ENCODE assay signal across 17 cellular contexts in the genomic region with DNA sequence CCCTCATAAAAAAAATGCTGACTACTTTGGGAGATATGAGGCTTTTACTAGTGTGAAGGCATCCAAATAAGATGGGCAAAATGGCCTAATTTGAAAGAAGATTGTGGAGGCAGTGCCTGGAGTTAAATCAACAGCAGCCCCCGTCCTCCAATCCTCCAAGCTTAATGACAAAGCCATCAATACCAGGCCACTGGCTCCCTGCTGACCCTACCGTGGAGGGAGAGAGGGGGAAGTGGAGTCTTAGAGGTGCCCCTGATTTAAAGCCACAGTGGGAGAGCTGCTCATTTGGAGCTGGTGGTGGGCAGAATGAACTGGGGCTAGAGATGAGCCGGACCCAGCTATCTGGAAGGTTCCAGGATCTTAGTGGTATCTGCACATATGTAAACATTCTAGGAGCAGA. TPM values are rescaled to one million over a fixed set of nuclear protein-coding genes. Genes with fewer than 3 reads are reported as not detected.
DNase-seq lines count a peak whose midpoint lies in the region; ATAC-seq and TF ChIP-seq lines count a peak whose summit lies in the region.
"Had no signal": no experiment of that assay in that cellular context is flagged by ENCODE, and none has a peak within 500 bp of the region (broad histone marks: within the 10 kb centered on the region; RNA-seq: fewer than 3 reads in every experiment).

No MANE protein-coding gene starts in this region.

- H3K27me3 Mint-ChIP-seq in WTC11 (ENCODE audit: low read depth): no peaks in the 10 kb centered on the region
- H3K27me3 Mint-ChIP-seq: CD4-positive, CD25-positive, alpha-beta regulatory T cell had no signal

- peak; percentile 5 for DNase-seq in NCI-H748 (lab: John Stamatoyannopoulos, UW; ENCODE audit: unreplicated experiment)
- no peak for DNase-seq in NCI-H748 treated with DMSO at 0.1 percent for 48 hours (lab: John Stamatoyannopoulos, UW)
- no peak for DNase-seq in WTC11 (ENCODE audit: low spot score)
- DNase-seq in iPS-NIHi7 (ENCODE audit: extremely low spot score): peak; percentile 32
- no peak for DNase-seq in germinal center (ENCODE audit: low spot score)
- no peak for DNase-seq in activated effector memory CD4-positive, alpha-beta T cell treated with anti-CD3 and anti-CD28 coated beads, Interleukin-2, amount 50 U/mL, for 16 hours
- DNase-seq: BE2C; Calu3; CD4-positive, CD25-positive, alpha-beta regulatory T cell; KG1; NCI-H187 treated with DMSO at 0.1 percent for 48 hours; NCI-H446; PC-9 had no signal

- H3K9me3 Mint-ChIP-seq in WTC11: no peaks in the 10 kb centered on the region
- H3K9me3 Mint-ChIP-seq: CD4-positive, CD25-positive, alpha-beta regulatory T cell had no signal

- CTCF ChIA-PET in WTC11 (lab: Charles Lee): interaction anchor here (0.8 to 2.1 kb wide), 6 partner anchors 17 to 133 kb away, joined by 3 to 16 read pairs (median 4); a partner anchor contains a TSS

- H3K4me1 Mint-ChIP-seq in WTC11: peaks cover 17% of the 10 kb centered on the region

- H3K27ac Mint-ChIP-seq in WTC11: peak overlapping the region; percentile 61

- ATAC-seq in WTC11 (peak; percentile 66), HG03520 (IDR thresholded peaks at IDR 0.05; ENCODE audit: unreplicated experiment) (no peak)
- ATAC-seq: GM12878, HCT116 had no signal

- peaks cover 3% of the 10 kb centered on the region; the same call in 1 of the 2 replicates for H3K36me3 Mint-ChIP-seq in WTC11

- POLR2A ChIA-PET in WTC11 (lab: Charles Lee): no interaction called here

- TF ChIP-seq CTCF in WTC11 (IDR thresholded peaks at IDR 0.05): no peak

- H3K4me3 Mint-ChIP-seq in WTC11: no peak overlapping the region
- H3K4me3 Mint-ChIP-seq: CD4-positive, CD25-positive, alpha-beta regulatory T cell had no signal

TF ChIP-seq in WTC11, 78 proteins besides CTCF, POLR2A, EP300 and RAD21:
- TF ChIP-seq, protein P1, sequence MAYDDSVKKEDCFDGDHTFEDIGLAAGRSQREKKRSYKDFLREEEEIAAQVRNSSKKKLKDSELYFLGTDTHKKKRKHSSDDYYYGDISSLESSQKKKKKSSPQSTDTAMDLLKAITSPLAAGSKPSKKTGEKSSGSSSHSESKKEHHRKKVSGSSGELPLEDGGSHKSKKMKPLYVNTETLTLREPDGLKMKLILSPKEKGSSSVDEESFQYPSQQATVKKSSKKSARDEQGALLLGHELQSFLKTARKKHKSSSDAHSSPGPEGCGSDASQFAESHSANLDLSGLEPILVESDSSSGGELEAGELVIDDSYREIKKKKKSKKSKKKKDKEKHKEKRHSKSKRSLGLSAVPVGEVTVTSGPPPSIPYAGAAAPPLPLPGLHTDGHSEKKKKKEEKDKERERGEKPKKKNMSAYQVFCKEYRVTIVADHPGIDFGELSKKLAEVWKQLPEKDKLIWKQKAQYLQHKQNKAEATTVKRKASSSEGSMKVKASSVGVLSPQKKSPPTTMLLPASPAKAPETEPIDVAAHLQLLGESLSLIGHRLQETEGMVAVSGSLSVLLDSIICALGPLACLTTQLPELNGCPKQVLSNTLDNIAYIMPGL (CRISPR knock-in tag; IDR thresholded peaks at IDR 0.05): no peak
- no peak for TF ChIP-seq SOX15 (CRISPR knock-in tag; IDR thresholded peaks at IDR 0.05)
- TF ChIP-seq, protein P2, sequence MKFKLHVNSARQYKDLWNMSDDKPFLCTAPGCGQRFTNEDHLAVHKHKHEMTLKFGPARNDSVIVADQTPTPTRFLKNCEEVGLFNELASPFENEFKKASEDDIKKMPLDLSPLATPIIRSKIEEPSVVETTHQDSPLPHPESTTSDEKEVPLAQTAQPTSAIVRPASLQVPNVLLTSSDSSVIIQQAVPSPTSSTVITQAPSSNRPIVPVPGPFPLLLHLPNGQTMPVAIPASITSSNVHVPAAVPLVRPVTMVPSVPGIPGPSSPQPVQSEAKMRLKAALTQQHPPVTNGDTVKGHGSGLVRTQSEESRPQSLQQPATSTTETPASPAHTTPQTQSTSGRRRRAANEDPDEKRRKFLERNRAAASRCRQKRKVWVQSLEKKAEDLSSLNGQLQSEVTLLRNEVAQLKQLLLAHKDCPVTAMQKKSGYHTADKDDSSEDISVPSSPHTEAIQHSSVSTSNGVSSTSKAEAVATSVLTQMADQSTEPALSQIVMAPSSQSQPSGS (CRISPR knock-in tag; IDR thresholded peaks at IDR 0.05; ENCODE audit: borderline replicate concordance, low read depth): no peak
- TF ChIP-seq SP1 (CRISPR knock-in tag; conservative IDR thresholded peaks at IDR 0.05): no peak
- TF ChIP-seq, protein P3, sequence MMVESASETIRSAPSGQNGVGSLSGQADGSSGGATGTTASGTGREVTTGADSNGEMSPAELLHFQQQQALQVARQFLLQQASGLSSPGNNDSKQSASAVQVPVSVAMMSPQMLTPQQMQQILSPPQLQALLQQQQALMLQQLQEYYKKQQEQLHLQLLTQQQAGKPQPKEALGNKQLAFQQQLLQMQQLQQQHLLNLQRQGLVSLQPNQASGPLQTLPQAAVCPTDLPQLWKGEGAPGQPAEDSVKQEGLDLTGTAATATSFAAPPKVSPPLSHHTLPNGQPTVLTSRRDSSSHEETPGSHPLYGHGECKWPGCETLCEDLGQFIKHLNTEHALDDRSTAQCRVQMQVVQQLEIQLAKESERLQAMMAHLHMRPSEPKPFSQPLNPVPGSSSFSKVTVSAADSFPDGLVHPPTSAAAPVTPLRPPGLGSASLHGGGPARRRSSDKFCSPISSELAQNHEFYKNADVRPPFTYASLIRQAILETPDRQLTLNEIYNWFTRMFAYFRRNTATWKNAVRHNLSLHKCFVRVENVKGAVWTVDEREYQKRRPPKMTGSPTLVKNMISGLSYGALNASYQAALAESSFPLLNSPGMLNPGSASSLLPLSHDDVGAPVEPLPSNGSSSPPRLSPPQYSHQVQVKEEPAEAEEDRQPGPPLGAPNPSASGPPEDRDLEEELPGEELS (CRISPR knock-in tag; IDR thresholded peaks at IDR 0.05): no peak
- TF ChIP-seq NFYB (CRISPR knock-in tag; conservative IDR thresholded peaks at IDR 0.05; ENCODE audit: low read depth): no peak
- TF ChIP-seq NFE2L1 (CRISPR knock-in tag; IDR thresholded peaks at IDR 0.05): no peak
- TF ChIP-seq, protein P4, sequence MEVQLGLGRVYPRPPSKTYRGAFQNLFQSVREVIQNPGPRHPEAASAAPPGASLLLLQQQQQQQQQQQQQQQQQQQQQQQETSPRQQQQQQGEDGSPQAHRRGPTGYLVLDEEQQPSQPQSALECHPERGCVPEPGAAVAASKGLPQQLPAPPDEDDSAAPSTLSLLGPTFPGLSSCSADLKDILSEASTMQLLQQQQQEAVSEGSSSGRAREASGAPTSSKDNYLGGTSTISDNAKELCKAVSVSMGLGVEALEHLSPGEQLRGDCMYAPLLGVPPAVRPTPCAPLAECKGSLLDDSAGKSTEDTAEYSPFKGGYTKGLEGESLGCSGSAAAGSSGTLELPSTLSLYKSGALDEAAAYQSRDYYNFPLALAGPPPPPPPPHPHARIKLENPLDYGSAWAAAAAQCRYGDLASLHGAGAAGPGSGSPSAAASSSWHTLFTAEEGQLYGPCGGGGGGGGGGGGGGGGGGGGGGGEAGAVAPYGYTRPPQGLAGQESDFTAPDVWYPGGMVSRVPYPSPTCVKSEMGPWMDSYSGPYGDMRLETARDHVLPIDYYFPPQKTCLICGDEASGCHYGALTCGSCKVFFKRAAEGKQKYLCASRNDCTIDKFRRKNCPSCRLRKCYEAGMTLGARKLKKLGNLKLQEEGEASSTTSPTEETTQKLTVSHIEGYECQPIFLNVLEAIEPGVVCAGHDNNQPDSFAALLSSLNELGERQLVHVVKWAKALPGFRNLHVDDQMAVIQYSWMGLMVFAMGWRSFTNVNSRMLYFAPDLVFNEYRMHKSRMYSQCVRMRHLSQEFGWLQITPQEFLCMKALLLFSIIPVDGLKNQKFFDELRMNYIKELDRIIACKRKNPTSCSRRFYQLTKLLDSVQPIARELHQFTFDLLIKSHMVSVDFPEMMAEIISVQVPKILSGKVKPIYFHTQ (CRISPR knock-in tag; IDR thresholded peaks at IDR 0.05): no peak

RNA-seq across cellular contexts. Expression of a gene that starts 24.3 kb away (rescaled TPM):
- total RNA-seq in WTC11 (2021): not detected in 3 replicates
- total RNA-seq: A172; Calu3; CD4-positive, CD25-positive, alpha-beta regulatory T cell; GM12878; PC-9 had no signal

RNA-seq across cellular contexts. Expression of a gene that starts 28.3 kb away (rescaled TPM):
- total RNA-seq in WTC11 (2021): 17.5 to 18.6 TPM (median 18.0 TPM) in 3 replicates

RNA-seq across cellular contexts. Expression of a gene that starts 40.8 kb away (rescaled TPM):
- 3.1 to 4.0 TPM (median 3.4 TPM) in 3 replicates for total RNA-seq in WTC11 (2021)

Comparison
In these comparisons a context has a peak if more than half of its experiments do, and no peak if none do; other contexts are left out.
1. DNase-seq: peak in NCI-H748 (single experiment) and iPS-NIHi7 (single experiment); none in NCI-H748 treated with DMSO at 0.1 percent for 48 hours (single experiment), WTC11 (single experiment), germinal center (single experiment) and activated effector memory CD4-positive, alpha-beta T cell treated with anti-CD3 and anti-CD28 coated beads, Interleukin-2, amount 50 U/mL, for 16 hours (single experiment).